In the genomic region with DNA sequence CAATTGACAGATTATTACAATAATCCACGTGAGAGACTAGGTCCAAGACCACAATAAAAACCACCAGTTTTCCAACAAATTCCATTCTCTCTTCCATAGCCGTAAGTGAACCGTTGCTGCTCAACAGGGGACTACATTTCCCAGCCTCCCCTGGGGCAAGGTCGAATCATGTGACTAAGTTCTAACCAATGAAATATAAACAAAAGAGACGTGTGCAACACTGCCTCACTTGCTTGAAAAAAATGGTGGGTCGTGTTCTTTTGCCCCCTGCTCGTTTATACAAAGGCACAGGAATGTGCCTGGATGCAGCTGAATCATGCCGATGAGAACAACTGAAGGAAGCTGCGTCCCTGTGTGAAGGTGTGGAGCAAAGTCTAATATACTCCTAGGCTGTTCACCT, we compare ENCODE assay signal across 9 cellular contexts. TPM values are rescaled to one million over a fixed set of nuclear protein-coding genes. Genes with fewer than 3 reads are reported as not detected.
DNase-seq lines count a peak whose midpoint lies in the region; ATAC-seq, FAIRE-seq and TF ChIP-seq lines count a peak whose summit lies in the region.
"Had no signal": no experiment of that assay in that cellular context is flagged by ENCODE, and none has a peak within 500 bp of the region (broad histone marks: within the 10 kb centered on the region; RNA-seq: fewer than 3 reads in every experiment).

No MANE protein-coding gene starts in this region.

- H3K9ac ChIP-seq in HCT116 (ENCODE audit: low read length) = no peak overlapping the region

- H3K27ac ChIP-seq in HCT116 (ENCODE audit: low read depth, low read length) (no peak overlapping the region), OCI-LY7 (ENCODE audit: low read depth, low read length, poor library complexity, severe bottlenecking) (no peak overlapping the region), uterus (no peak overlapping the region)
- H3K27ac ChIP-seq: epithelial cell of prostate had no signal

- H3K4me3 ChIP-seq in HCT116 (replicated peaks in 1 of 2; ENCODE audit: low read depth in 1 of 2, low read length in 2 of 2) (peak overlapping the region; percentile 27 to 40; a peak in 3 of 4 replicates), OCI-LY7 (ENCODE audit: low read depth, low read length, poor library complexity, severe bottlenecking) (no peak overlapping the region), fibroblast of pulmonary artery (replicated peaks; ENCODE audit: low read depth, low read length) (peak overlapping the region; percentile 25), uterus (no peak overlapping the region)

- POLR2A ChIA-PET in HCT116 (lab: Charles Lee) (no interaction called here), OCI-LY7 (lab: Charles Lee) (interaction anchor here (0.6 kb wide), 1 partner anchor 714 kb away, joined by 3 read pairs; no protein-coding TSS in a partner anchor)

- H3K36me3 ChIP-seq in HCT116 (ENCODE audit: control insufficient read depth in 1 of 2, insufficient read depth in 2 of 2, low read length in 2 of 2) = no peaks in the 10 kb centered on the region
- H3K36me3 ChIP-seq in OCI-LY7 (ENCODE audit: insufficient read depth, low read length) = no peaks in the 10 kb centered on the region
- no peaks in the 10 kb centered on the region for H3K36me3 ChIP-seq in uterus

- BruUV-seq in HCT116 (replicated peaks; lab: Mats Ljungman, UMichigan) (no TSS peak), OCI-LY7 (replicated peaks; lab: Mats Ljungman, UMichigan) (no TSS peak)

- CTCF ChIA-PET in HCT116 (lab: Charles Lee) = interaction anchor here (0.6 to 1.0 kb wide), 2 partner anchors 214 to 1114 kb away, joined by 3 read pairs; no protein-coding TSS in a partner anchor
- CTCF ChIA-PET in OCI-LY7 (lab: Charles Lee; ENCODE audit: unreplicated experiment) = no interaction called here

- RAD21 ChIA-PET in HCT116 (lab: Charles Lee; ENCODE audit: low non-redundant PET in 1 of 2, low total read pairs in 2 of 2, uncharacterized antibody in 2 of 2, unreplicated experiment in 2 of 2) = no interaction called here

- FAIRE-seq in GM12891 (lab: Jason Lieb, UNC) = no peak

- H3K4me2 ChIP-seq in HCT116 (ENCODE audit: low read length) = peak overlapping the region; percentile 64
- H3K4me2 ChIP-seq in OCI-LY7 (ENCODE audit: low read length) = peak overlapping the region; percentile 40

- intact Hi-C loops in HCT116 (cut with micrococcal nuclease) (no loop called here), OCI-LY7 (cut with micrococcal nuclease; ENCODE audit: unreplicated experiment) (no loop called here), uterus (cut with DNase I; ENCODE audit: low total_unique reads) (no loop called here)

- no peak for TF ChIP-seq POLR2A in HCT116 (IDR thresholded peaks at IDR 0.05; ENCODE audit: borderline replicate concordance, extremely low read depth, insufficient read depth, insufficient read length)
- no peak for TF ChIP-seq POLR2A in uterus (IDR thresholded peaks at IDR 0.05)
- no peak for TF ChIP-seq POLR2A in GM12891 (IDR thresholded peaks at IDR 0.05; ENCODE audit: low read depth, low read length)

- no peaks in the 10 kb centered on the region for H4K20me1 ChIP-seq in HCT116 (ENCODE audit: insufficient read depth)
- H4K20me1 ChIP-seq in OCI-LY7 (ENCODE audit: insufficient read depth, low read length) = no peaks in the 10 kb centered on the region

- H3K27me3 ChIP-seq in HCT116 (ENCODE audit: insufficient read depth, low read length) (peaks cover 3% of the 10 kb centered on the region; the same call in 1 of the 2 replicates), uterus (no peaks in the 10 kb centered on the region)

- no peaks in the 10 kb centered on the region for H3K9me2 ChIP-seq in HCT116 (ENCODE audit: insufficient read depth)
- no peaks in the 10 kb centered on the region for H3K9me2 ChIP-seq in OCI-LY7 (ENCODE audit: insufficient read depth, low read length)

- peak; percentile 91 for ATAC-seq in HCT116
- ATAC-seq in GM19395 (IDR thresholded peaks at IDR 0.05; ENCODE audit: unreplicated experiment) = no peak

- peaks cover 0 to 12% of the 10 kb centered on the region in 2 experiments; a peak in 2 of 4 replicates for H3K4me1 ChIP-seq in HCT116 (ENCODE audit: control insufficient read depth in 1 of 2, insufficient read depth in 2 of 2, low read length in 2 of 2)
- H3K4me1 ChIP-seq in OCI-LY7 (ENCODE audit: insufficient read depth, low read length, poor library complexity, severe bottlenecking) = no peaks in the 10 kb centered on the region
- H3K4me1 ChIP-seq in uterus = no peaks in the 10 kb centered on the region

- DNase-seq in HCT116 (ENCODE audit: low read depth, low spot score) = peak; percentile 59
- peak; percentile 51 for DNase-seq in OCI-LY7 (ENCODE audit: low spot score)
- peak; percentile 57 for DNase-seq in fibroblast of pulmonary artery (ENCODE audit: low read depth)
- DNase-seq in pons (ENCODE audit: low spot score) = peak; percentile 32
- no peak for DNase-seq in uterus
- DNase-seq in activated naive CD4-positive, alpha-beta T cell treated with Interleukin-2 at 50 U/mL for 16 hours = no peak
- no peak for DNase-seq in GM12891 (ENCODE audit: insufficient read length, low spot score)

- H3K79me2 ChIP-seq in HCT116 (ENCODE audit: insufficient read depth, low read length) (no peaks in the 10 kb centered on the region), OCI-LY7 (ENCODE audit: insufficient read depth, low read depth, low read length) (no peaks in the 10 kb centered on the region)

- no peak for TF ChIP-seq CTCF in HCT116 (IDR thresholded peaks at IDR 0.05 in 2 of 3, conservative IDR thresholded peaks at IDR 0.05 in 1 of 3; ENCODE audit: borderline replicate concordance in 1 of 3, insufficient read depth in 1 of 3, low read depth in 2 of 3, low read length in 2 of 3)
- no peak for TF ChIP-seq CTCF in OCI-LY7 (conservative IDR thresholded peaks at IDR 0.05; ENCODE audit: low read length)
- no peak for TF ChIP-seq CTCF in fibroblast of pulmonary artery (IDR thresholded peaks at IDR 0.05; ENCODE audit: low read length, missing control alignments)
- no peak for TF ChIP-seq CTCF in uterus (IDR thresholded peaks at IDR 0.05)

- H3K9me3 ChIP-seq in HCT116 (ENCODE audit: control insufficient read depth in 1 of 2, insufficient read depth in 1 of 2, low read depth in 1 of 2, low read length in 2 of 2) (no peaks in the 10 kb centered on the region), OCI-LY7 (ENCODE audit: low read length) (0 out of 2 replicates have a peak, but pooled peaks cover 9% of the 10 kb centered on the region), uterus (no peaks in the 10 kb centered on the region)

- TF ChIP-seq RAD21 in HCT116 (IDR thresholded peaks at IDR 0.05; ENCODE audit: low read depth) = no peak

- H2AFZ ChIP-seq in HCT116 (ENCODE audit: low read depth, low read length, poor library complexity, severe bottlenecking) (peak overlapping the region; percentile 93), OCI-LY7 (ENCODE audit: low read length) (peak overlapping the region; percentile 98)

TF ChIP-seq in HCT116, 20 proteins besides CTCF, POLR2A, EP300 and RAD21:
- TF ChIP-seq EZH2 (IDR thresholded peaks at IDR 0.05) (no peak), YY1 (IDR thresholded peaks at IDR 0.05; ENCODE audit: extremely low read depth, insufficient replicate concordance, low read depth, low read length) (peak; percentile 77), CBX3 (IDR thresholded peaks at IDR 0.05; ENCODE audit: low read depth) (peak; percentile 63; the same call in 1 of the 2 replicates), SP1 (IDR thresholded peaks at IDR 0.05; ENCODE audit: low read depth) (peak; percentile 77), POLR2AphosphoS5 (IDR thresholded peaks at IDR 0.05; ENCODE audit: low read depth, low read length) (peak; percentile 25; the same call in 1 of the 2 replicates), ZNF274 (IDR thresholded peaks at IDR 0.05; ENCODE audit: low read depth, low read length) (no peak), SRF (IDR thresholded peaks at IDR 0.05; ENCODE audit: low read depth) (no peak)
- TF ChIP-seq, protein P1, sequence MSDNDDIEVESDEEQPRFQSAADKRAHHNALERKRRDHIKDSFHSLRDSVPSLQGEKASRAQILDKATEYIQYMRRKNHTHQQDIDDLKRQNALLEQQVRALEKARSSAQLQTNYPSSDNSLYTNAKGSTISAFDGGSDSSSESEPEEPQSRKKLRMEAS (IDR thresholded peaks at IDR 0.05) = 0 out of 2 replicates have a peak, but pooled peaks have one; percentile 9

TF ChIP-seq in GM12891, 5 proteins besides CTCF, POLR2A, EP300 and RAD21:
- TF ChIP-seq POU2F2 (IDR thresholded peaks at IDR 0.05; ENCODE audit: low read depth, low read length) (no peak), PAX5 (IDR thresholded peaks at IDR 0.05; ENCODE audit: insufficient read depth, low read length, severe bottlenecking) (no peak), POLR2AphosphoS5 (IDR thresholded peaks at IDR 0.05; ENCODE audit: low read depth, low read length) (no peak), TAF1 (IDR thresholded peaks at IDR 0.05; ENCODE audit: low read depth, low read length) (no peak), SPI1 (IDR thresholded peaks at IDR 0.05; ENCODE audit: low read depth, low read length) (no peak)

RNA-seq across cellular contexts. Expression of a gene that starts 51.1 kb away (rescaled TPM):
- total RNA-seq in HCT116 (2021; ENCODE audit: unreplicated experiment) = 3.5 TPM
- polyA plus RNA-seq in HCT116 (2012) = 1.1 and 1.7 TPM in 2 replicates
- not detected in 2 replicates for total RNA-seq in OCI-LY7 (2014; rRNA removed; shearing (Covaris generic))
- not detected in 2 replicates for total RNA-seq in OCI-LY7 (2022)
- total RNA-seq in uterus = 10 to 100 TPM; 10.6 to 49.7 (median 38.3) TPM
- not detected for polyA plus RNA-seq in GM12891 (2012; ENCODE audit: low read depth, missing spikeins)

Comparison
In these comparisons a context has a peak if more than half of its experiments do, and no peak if none do; other contexts are left out.
1. DNase-seq: peak in HCT116 (single experiment), OCI-LY7 (single experiment), fibroblast of pulmonary artery (single experiment) and pons (single experiment); none in uterus (0 of 2), activated naive CD4-positive, alpha-beta T cell treated with Interleukin-2 at 50 U/mL for 16 hours (single experiment) and GM12891 (single experiment).
2. H3K4me3 ChIP-seq: peak in HCT116 (2 of 2) and fibroblast of pulmonary artery (single experiment); none in OCI-LY7 (single experiment) and uterus (0 of 2).